Comparison of ENCODE assay signal across 25 cellular contexts in the genomic region with DNA sequence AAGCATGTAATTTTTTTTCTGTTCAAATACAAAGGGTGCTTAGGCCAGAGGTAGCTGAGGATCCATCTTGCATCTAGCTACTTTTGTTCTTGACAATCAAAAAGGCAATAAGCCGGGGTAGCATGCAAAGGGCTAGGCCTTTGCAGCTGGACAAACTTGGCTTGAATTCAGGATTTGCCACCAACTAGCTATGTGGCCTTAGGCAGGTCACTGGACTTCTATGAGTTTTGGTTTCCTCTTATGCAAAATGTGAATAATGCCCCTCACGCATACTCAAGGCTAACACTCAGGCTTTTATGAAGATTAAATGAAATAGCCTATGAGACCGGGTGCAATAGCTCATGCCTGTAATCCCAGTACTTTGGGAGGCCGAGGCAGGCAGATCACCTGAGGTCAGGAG. TPM values are rescaled to one million over a fixed set of nuclear protein-coding genes. Genes with fewer than 3 reads are reported as not detected.
"Had no signal": no experiment of that assay in that cellular context is flagged by ENCODE, and none has a peak within 500 bp of the region (broad histone marks: within the 10 kb centered on the region; RNA-seq: fewer than 3 reads in every experiment).

No MANE protein-coding gene starts in this region.

- H3K9me3 ChIP-seq: heart left ventricle, left lung, lower lobe of right lung, neutrophil, ovary, spleen, suprapubic skin, thoracic aorta, tibial artery, upper lobe of right lung had no signal

- H2AFZ ChIP-seq: neural progenitor cell had no signal

- DNase-seq: heart left ventricle; hypothalamus; immature natural killer cell; kidney; left colon; left lung; lower lobe of right lung; mammary epithelial cell; mesenchymal stem cell; naive thymus-derived CD8-positive, alpha-beta T cell; occipital lobe; ovary; right cardiac atrium; small intestine; spleen; stimulated activated CD4-positive, alpha-beta T cell treated with anti-CD3 and anti-CD28 coated beads, Interleukin-4, amount 100 ng/mL, for 24 hours; stimulated activated naive CD4-positive, alpha-beta T cell; tibial artery; trophoblast cell; upper lobe of right lung had no signal

- H3K4me1 ChIP-seq: left lung, lower lobe of right lung, neural progenitor cell, spleen, suprapubic skin, tibial artery, upper lobe of right lung had no signal

- H3K4me3 ChIP-seq: heart left ventricle, left lung, lower lobe of right lung, neural progenitor cell, ovary, spleen, suprapubic skin, thoracic aorta, tibial artery, upper lobe of right lung had no signal

- H3K27ac ChIP-seq: heart left ventricle, left lung, lower lobe of right lung, neural progenitor cell, neutrophil, ovary, spleen, suprapubic skin, thoracic aorta, tibial artery, upper lobe of right lung had no signal

- H3K4me2 ChIP-seq: neural progenitor cell had no signal

- H3K9ac ChIP-seq: neural progenitor cell had no signal

- H3K36me3 ChIP-seq: heart left ventricle, left lung, lower lobe of right lung, neural progenitor cell, neutrophil, ovary, spleen, suprapubic skin, thoracic aorta, tibial artery, upper lobe of right lung had no signal

- H3K27me3 ChIP-seq: neural progenitor cell, ovary, upper lobe of right lung had no signal

RNA-seq across cellular contexts. Expression of a gene that starts 19.3 kb away (rescaled TPM):
- total RNA-seq: mononuclear cell; naive thymus-derived CD8-positive, alpha-beta T cell had no signal
